ENCODE assay signal across 20 cellular contexts in genomic region chr1:202029727-202030126, GRCh38. TPM values are rescaled to one million over a fixed set of nuclear protein-coding genes. Genes with fewer than 3 reads are reported as not detected.
A peak's percentile ranks its signal among the peaks of the same experiment; 100 is the strongest.
DNase-seq lines count a peak whose midpoint lies in the region; ATAC-seq and TF ChIP-seq lines count a peak whose summit lies in the region.
"Had no signal": no experiment of that assay in that cellular context is flagged by ENCODE, and none has a peak within 500 bp of the region (broad histone marks: within the 10 kb centered on the region; RNA-seq: fewer than 3 reads in every experiment).

No MANE protein-coding gene starts in this region.

- intact Hi-C loops in Caco-2 (cut with micrococcal nuclease; ENCODE audit: unreplicated experiment), result no loop called here
- intact Hi-C loops in Panc1 (cut with micrococcal nuclease; ENCODE audit: unreplicated experiment), result no loop called here
- intact Hi-C loops in esophagus squamous epithelium (cut with DNase I), result no loop called here
- intact Hi-C loops in sigmoid colon (cut with DNase I), result no loop called here

- H3K4me2 ChIP-seq in osteoblast (ENCODE audit: insufficient read depth, low read length), result peak overlapping the region; percentile 27

- ATAC-seq in Panc1 (peak; percentile 32), T-helper 17 cell (no peak)
- ATAC-seq: left lobe of liver had no signal

- H3K27me3 ChIP-seq in Caco-2 (replicated peaks; ENCODE audit: control insufficient read depth, insufficient read depth, low read length), result no peaks in the 10 kb centered on the region
- no peaks in the 10 kb centered on the region for H3K27me3 ChIP-seq in Panc1 (ENCODE audit: control insufficient read depth, insufficient read depth, low read length)
- no peaks in the 10 kb centered on the region for H3K27me3 ChIP-seq in esophagus squamous epithelium
- no peaks in the 10 kb centered on the region for H3K27me3 ChIP-seq in osteoblast (ENCODE audit: insufficient read depth, low read length)
- H3K27me3 ChIP-seq in sigmoid colon, result no peaks in the 10 kb centered on the region
- H3K27me3 ChIP-seq: adrenal gland had no signal

- no peaks in the 10 kb centered on the region for H3K27me3 Mint-ChIP-seq in Caco-2 (ENCODE audit: insufficient read depth, unreplicated experiment)
- peaks cover 6% of the 10 kb centered on the region for H3K27me3 Mint-ChIP-seq in T-helper 17 cell
- H3K27me3 Mint-ChIP-seq in endothelial cell (ENCODE audit: unreplicated experiment), result no peaks in the 10 kb centered on the region

- CTCF ChIA-PET in Caco-2 (lab: Charles Lee) (no interaction called here), Panc1 (lab: Charles Lee) (no interaction called here)

- BruUV-seq in Caco-2 (replicated peaks; lab: Mats Ljungman, UMichigan) (no TSS peak), Panc1 (replicated peaks; lab: Mats Ljungman, UMichigan) (no TSS peak)

- in situ Hi-C loops in Panc1 (cut with HindIII; ENCODE audit: low pct_unique_long_range_greater_than_20kb, low sequenced_read_pairs), result no loop called here

- H3K79me2 ChIP-seq in osteoblast (ENCODE audit: insufficient read depth, low read length), result no peaks in the 10 kb centered on the region

- TF ChIP-seq EP300 in sigmoid colon (IDR thresholded peaks at IDR 0.05), result no peak

- H3K27ac ChIP-seq in Panc1 (ENCODE audit: low read length) (peak overlapping the region; percentile 64), esophagus squamous epithelium (peak overlapping the region in 3 of 4 donors; percentile 43 to 45 (median 44)), osteoblast (ENCODE audit: low read depth, low read length) (peak overlapping the region; percentile 7), sigmoid colon (no peak overlapping the region)
- H3K27ac ChIP-seq: adrenal gland, C4-2B, coronary artery, RWPE1 had no signal

- POLR2A ChIA-PET in Caco-2 (lab: Charles Lee) (no interaction called here), Panc1 (lab: Charles Lee) (no interaction called here)

- no peak overlapping the region for H3K4me3 ChIP-seq in Caco-2 (ENCODE audit: low read depth, low read length)
- H3K4me3 ChIP-seq in Panc1 (ENCODE audit: low read depth in 2 of 2, low read length in 2 of 2), result no peak overlapping the region
- no peak overlapping the region for H3K4me3 ChIP-seq in esophagus squamous epithelium
- no peak overlapping the region for H3K4me3 ChIP-seq in osteoblast (ENCODE audit: insufficient read depth, low read length)
- no peak overlapping the region for H3K4me3 ChIP-seq in sigmoid colon
- H3K4me3 ChIP-seq: adrenal gland, coronary artery had no signal

- H3K27ac Mint-ChIP-seq in Caco-2 (ENCODE audit: unreplicated experiment) (peak overlapping the region; percentile 48), T-helper 17 cell (no peak overlapping the region), endothelial cell (ENCODE audit: unreplicated experiment) (no peak overlapping the region)
- H3K27ac Mint-ChIP-seq: endodermal cell had no signal

- H3K4me1 ChIP-seq in Caco-2, result peaks cover 38% of the 10 kb centered on the region
- peaks cover 26% of the 10 kb centered on the region for H3K4me1 ChIP-seq in Panc1 (ENCODE audit: control insufficient read depth, insufficient read depth, low read length)
- peaks cover 9 to 24% (median 10%) of the 10 kb centered on the region in 3 donors for H3K4me1 ChIP-seq in esophagus squamous epithelium
- peaks cover 16% of the 10 kb centered on the region for H3K4me1 ChIP-seq in osteoblast (ENCODE audit: insufficient read depth, low read length)
- H3K4me1 ChIP-seq in sigmoid colon, result no peaks in the 10 kb centered on the region
- H3K4me1 ChIP-seq: adrenal gland had no signal

- H4K20me1 ChIP-seq in osteoblast (ENCODE audit: insufficient read depth, low read length), result no peaks in the 10 kb centered on the region

- H3K9me3 Mint-ChIP-seq in Caco-2 (ENCODE audit: unreplicated experiment) (no peaks in the 10 kb centered on the region), endothelial cell (ENCODE audit: unreplicated experiment) (no peaks in the 10 kb centered on the region)
- H3K9me3 Mint-ChIP-seq: neural crest cell had no signal

- no peak overlapping the region for H2AFZ ChIP-seq in osteoblast (ENCODE audit: low read length)

- H3K36me3 Mint-ChIP-seq in Caco-2 (ENCODE audit: insufficient read depth, unreplicated experiment), result peaks cover 8% of the 10 kb centered on the region
- H3K36me3 Mint-ChIP-seq in T-helper 17 cell (ENCODE audit: low read depth), result no peaks in the 10 kb centered on the region
- H3K36me3 Mint-ChIP-seq in endothelial cell (ENCODE audit: low read depth, unreplicated experiment), result no peaks in the 10 kb centered on the region

- WGBS in esophagus squamous epithelium, 2 donors, result 92 to 98% methylated on average over 2 of the region's 2 CpGs
- WGBS in sigmoid colon, 2 donors, result 88 to 89% methylated on average over 2 of the region's 2 CpGs

- DNase-seq in Caco-2, result no peak
- no peak for DNase-seq in Panc1 (ENCODE audit: low read depth, low spot score)
- DNase-seq in esophagus squamous epithelium (lab: John Stamatoyannopoulos, UW), result no peak
- no peak for DNase-seq in osteoblast (ENCODE audit: insufficient read length, low spot score, missing footprints)
- DNase-seq in sigmoid colon, result no peak
- DNase-seq in T-helper 17 cell, result no peak
- DNase-seq in endothelial cell (ENCODE audit: low spot score), result no peak
- no peak for DNase-seq in NCI-H526 treated with DMSO at 0.1 percent for 48 hours (lab: John Stamatoyannopoulos, UW)
- DNase-seq: activated T-cell treated with anti-CD3 and anti-CD28 coated beads, Interleukin-2, amount 50 U/mL, for 1 hour; adrenal gland; endodermal cell; KBM-7; NCI-H524; stimulated activated CD4-positive, alpha-beta T cell treated with anti-CD3 and anti-CD28 coated beads, Interleukin-12 subunit alpha, Interleukin-12 subunit beta, amount 100 ng/mL, for 4 hours; T-helper 9 cell had no signal

- TF ChIP-seq POLR2A in esophagus squamous epithelium (IDR thresholded peaks at IDR 0.05), result no peak
- TF ChIP-seq POLR2A in sigmoid colon (IDR thresholded peaks at IDR 0.05), result no peak

- H3K36me3 ChIP-seq in Caco-2 (ENCODE audit: control insufficient read depth, insufficient read depth, low read length) (no peaks in the 10 kb centered on the region), Panc1 (ENCODE audit: control insufficient read depth, insufficient read depth, low read length) (no peaks in the 10 kb centered on the region), esophagus squamous epithelium (no peaks in the 10 kb centered on the region), osteoblast (ENCODE audit: insufficient read depth, low read length) (no peaks in the 10 kb centered on the region), sigmoid colon (no peaks in the 10 kb centered on the region)
- H3K36me3 ChIP-seq: adrenal gland had no signal

- H3K9me3 ChIP-seq in Caco-2 (no peaks in the 10 kb centered on the region), Panc1 (ENCODE audit: control insufficient read depth, insufficient read depth, low read depth, low read length) (no peaks in the 10 kb centered on the region), esophagus squamous epithelium (no peaks in the 10 kb centered on the region), osteoblast (ENCODE audit: low read depth, low read length) (no peaks in the 10 kb centered on the region), sigmoid colon (no peaks in the 10 kb centered on the region), T-helper 17 cell (ENCODE audit: control insufficient read depth, low read length, poor library complexity, severe bottlenecking) (no peaks in the 10 kb centered on the region)
- H3K9me3 ChIP-seq: adrenal gland had no signal

- H3K4me3 Mint-ChIP-seq in Caco-2 (ENCODE audit: unreplicated experiment) (no peak overlapping the region), T-helper 17 cell (no peak overlapping the region), endothelial cell (ENCODE audit: unreplicated experiment) (no peak overlapping the region)
- H3K4me3 Mint-ChIP-seq: endodermal cell, neural crest cell had no signal

- H3K4me1 Mint-ChIP-seq in Caco-2 (ENCODE audit: low read depth, unreplicated experiment), result peaks cover 39% of the 10 kb centered on the region
- no peaks in the 10 kb centered on the region for H3K4me1 Mint-ChIP-seq in T-helper 17 cell
- no peaks in the 10 kb centered on the region for H3K4me1 Mint-ChIP-seq in endothelial cell (ENCODE audit: unreplicated experiment)

- TF ChIP-seq CTCF in Caco-2 (IDR thresholded peaks at IDR 0.05; ENCODE audit: insufficient read depth in 1 of 2, low read depth in 1 of 2, low read length in 1 of 2, severe bottlenecking in 1 of 2, unreplicated experiment in 1 of 2), result no peak
- TF ChIP-seq CTCF in Panc1 (IDR thresholded peaks at IDR 0.05), result no peak
- TF ChIP-seq CTCF in esophagus squamous epithelium (IDR thresholded peaks at IDR 0.05), result no peak
- no peak for TF ChIP-seq CTCF in osteoblast (IDR thresholded peaks at IDR 0.05; ENCODE audit: extremely low read depth, low read depth, low read length)
- TF ChIP-seq CTCF in sigmoid colon (IDR thresholded peaks at IDR 0.05), result no peak
- no peak for TF ChIP-seq CTCF in endothelial cell (IDR thresholded peaks at IDR 0.05; ENCODE audit: unreplicated experiment)

RNA-seq across cellular contexts. Expression of gene ELF3, which starts 19.3 kb away (rescaled TPM):
- total RNA-seq in Caco-2 (2022), result 116 and 126 TPM in 2 replicates
- total RNA-seq in Panc1 (2021; ENCODE audit: unreplicated experiment), result 126 TPM
- 85.4 TPM for polyA plus RNA-seq in Panc1 (2012; ENCODE audit: insufficient read length)
- total RNA-seq in esophagus squamous epithelium, result 100 to 1,000 TPM; 146 to 432 (median 253) TPM
- total RNA-seq in osteoblast, result under 0.01 TPM in 2 replicates
- 1 to 10 TPM in 1 of 4 donors, under 1 TPM in 3; 0.16 to 1.8 (median 0.41) TPM for total RNA-seq in sigmoid colon
- polyA plus RNA-seq in sigmoid colon, result 100 to 1,000 TPM; 560 to 665 (median 569) TPM
- total RNA-seq in T-helper 17 cell, result 1 to 10 TPM; 1.6 to 2.0 TPM
- 0.56 TPM for total RNA-seq in endothelial cell (ENCODE audit: unreplicated experiment)

RNA-seq across cellular contexts. Expression of gene RNPEP, which starts 47.3 kb away (rescaled TPM):
- total RNA-seq in Caco-2 (2022), result 75.9 and 83.0 TPM in 2 replicates
- 99.8 TPM for total RNA-seq in Panc1 (2021; ENCODE audit: unreplicated experiment)
- 87.7 TPM for polyA plus RNA-seq in Panc1 (2012; ENCODE audit: insufficient read length)
- 100 to 1,000 TPM in 1 of 4 donors, 10 to 100 TPM in 3; 44.6 to 129 (median 72.2) TPM for total RNA-seq in esophagus squamous epithelium
- 64.8 and 74.2 TPM in 2 replicates for total RNA-seq in osteoblast
- 10 to 100 TPM; 23.9 to 38.5 (median 32.0) TPM for total RNA-seq in sigmoid colon
- polyA plus RNA-seq in sigmoid colon, result 10 to 100 TPM; 59.1 to 86.5 (median 81.7) TPM
- total RNA-seq in T-helper 17 cell, result 10 to 100 TPM; 21.4 to 28.6 TPM
- total RNA-seq in endothelial cell (ENCODE audit: unreplicated experiment), result 70.1 TPM

Comparison
In these comparisons a context has a peak if more than half of its experiments do, and no peak if none do; other contexts are left out.
1. H3K27ac ChIP-seq: peak in Panc1 (single experiment), esophagus squamous epithelium (3 of 4) and osteoblast (single experiment); none in sigmoid colon (0 of 4).
2. RNA of gene ELF3, which starts 19.3 kb away (total RNA-seq): 146 to 432 TPM in esophagus squamous epithelium, 126 TPM in Panc1 (single experiment) and 116 to 126 TPM in Caco-2; 1.6 to 2.0 TPM in T-helper 17 cell, 0.56 TPM in endothelial cell (single experiment), 0.16 to 1.8 TPM in sigmoid colon and under 0.01 TPM in osteoblast; every median in the first group is over 10 times any median in the second.